1 cellular context compared by ENCODE assay signal in genomic region chr19:55387736-55388497, GRCh38.
TF ChIP-seq lines count a peak whose summit lies in the region.

No MANE protein-coding gene starts in this region.

TF ChIP-seq in IMR-90, 13 proteins besides CTCF, POLR2A, EP300 and RAD21:
- TF ChIP-seq MXI1 (IDR thresholded peaks at IDR 0.05; ENCODE audit: borderline replicate concordance, low read depth, low read length): no peak
- TF ChIP-seq ELK1 (IDR thresholded peaks at IDR 0.05; ENCODE audit: borderline replicate concordance, low read depth, low read length): no peak
- TF ChIP-seq NFE2L2 (IDR thresholded peaks at IDR 0.05; ENCODE audit: low read depth, low read length): no peak
- TF ChIP-seq BHLHE40 (IDR thresholded peaks at IDR 0.05; ENCODE audit: low read depth, low read length): no peak
- TF ChIP-seq CHD1 (IDR thresholded peaks at IDR 0.05; ENCODE audit: low read depth, low read length): no peak
- no peak for TF ChIP-seq CEBPB (IDR thresholded peaks at IDR 0.05; ENCODE audit: low read depth, low read length)
